ENCODE assay signal across 13 cellular contexts in the genomic region with DNA sequence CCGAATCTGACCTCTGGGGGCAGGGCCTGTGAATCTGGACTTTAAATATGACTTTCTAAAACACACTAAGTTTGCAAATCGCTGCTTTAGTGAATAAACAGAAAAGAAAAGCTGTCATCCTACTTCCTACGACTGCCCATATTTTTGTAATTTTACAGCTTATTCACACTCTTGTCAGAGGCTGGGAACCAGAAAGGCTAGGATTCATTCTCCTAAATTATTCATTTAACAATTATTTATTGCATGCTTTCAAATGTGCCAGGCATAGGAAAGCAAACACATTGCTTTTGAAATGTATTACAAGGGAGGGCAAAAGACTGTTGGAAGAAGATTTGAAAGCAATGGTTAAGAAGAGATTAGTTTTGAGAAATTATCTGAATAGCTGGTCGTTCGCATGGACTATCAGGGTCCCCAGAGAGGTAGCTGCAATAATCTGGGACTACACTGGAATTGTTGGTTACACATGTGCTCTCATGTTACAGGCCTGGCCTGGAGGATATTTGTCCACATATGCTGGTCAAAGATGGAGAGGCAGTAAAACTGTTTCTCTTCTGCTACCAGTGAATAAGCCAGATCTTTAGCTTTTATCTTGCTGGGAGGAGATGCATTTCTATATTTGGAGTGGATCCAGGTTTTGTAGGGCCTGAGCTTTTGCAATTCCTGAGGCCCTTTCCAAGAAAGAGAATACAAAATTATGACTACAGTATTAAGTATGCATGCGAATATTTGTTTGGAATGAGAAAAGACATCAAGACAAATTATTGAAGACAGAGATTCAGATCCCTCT. TPM values are rescaled to one million over a fixed set of nuclear protein-coding genes. Genes with fewer than 3 reads are reported as not detected.
DNase-seq lines count a peak whose midpoint lies in the region; ATAC-seq and TF ChIP-seq lines count a peak whose summit lies in the region.
"Had no signal": no experiment of that assay in that cellular context is flagged by ENCODE, and none has a peak within 500 bp of the region (broad histone marks: within the 10 kb centered on the region; RNA-seq: fewer than 3 reads in every experiment).

No MANE protein-coding gene starts in this region.

- H3F3A ChIP-seq in GM23338 (replicated peaks; ENCODE audit: low read depth): no peaks in the 10 kb centered on the region; the same call in 1 of the 2 replicates

- no peaks in the 10 kb centered on the region for H3K9me3 ChIP-seq in heart right ventricle

- no peak for DNase-seq in GM23338 (ENCODE audit: low spot score)
- DNase-seq in amniotic epithelial cell (ENCODE audit: low read depth): peak; percentile 97
- no peak for DNase-seq in heart right ventricle
- DNase-seq in skeletal muscle cell (ENCODE audit: low read depth): peak; percentile 77
- DNase-seq in NCI-H748 treated with DMSO at 0.1 percent for 48 hours (lab: John Stamatoyannopoulos, UW): no peak
- no peak for DNase-seq in mucosa of gallbladder (ENCODE audit: low spot score)
- DNase-seq: Calu3; effector memory CD8-positive, alpha-beta T cell; midbrain; NCI-H1105; NCI-H524 treated with DMSO at 0.1 percent for 48 hours had no signal

- ATAC-seq in GM23338 (no peak), heart right ventricle (peak in 5 of 8 donors; percentile 24 to 57 (median 47)), GM18520 (IDR thresholded peaks at IDR 0.05; ENCODE audit: unreplicated experiment) (no peak), GM21737 (IDR thresholded peaks at IDR 0.05; ENCODE audit: unreplicated experiment) (no peak)
- ATAC-seq: effector memory CD8-positive, alpha-beta T cell had no signal

- no peaks in the 10 kb centered on the region for H3K36me3 Mint-ChIP-seq in GM23338 (ENCODE audit: low read depth)

- no peak for TF ChIP-seq CTCF in GM23338 (conservative IDR thresholded peaks at IDR 0.05; ENCODE audit: low read depth in 2 of 2)
- TF ChIP-seq CTCF in heart right ventricle (IDR thresholded peaks at IDR 0.05): no peak

- H3K9me2 ChIP-seq in GM23338 (ENCODE audit: insufficient read depth): no peaks in the 10 kb centered on the region

- H3K4me3 Mint-ChIP-seq in GM23338: no peak overlapping the region
- H3K4me3 Mint-ChIP-seq: effector memory CD8-positive, alpha-beta T cell had no signal

- H3K9me3 Mint-ChIP-seq in GM23338: no peaks in the 10 kb centered on the region
- H3K9me3 Mint-ChIP-seq: effector memory CD8-positive, alpha-beta T cell had no signal

- H3K27me3 ChIP-seq in GM23338 (ENCODE audit: insufficient read depth) (no peaks in the 10 kb centered on the region), heart right ventricle (no peaks in the 10 kb centered on the region)

- H3K27me3 Mint-ChIP-seq in GM23338 (ENCODE audit: insufficient read depth, low read depth, poor library complexity): peaks cover 7% of the 10 kb centered on the region

- H3K36me3 ChIP-seq in GM23338 (ENCODE audit: insufficient read depth) (no peaks in the 10 kb centered on the region), heart right ventricle (no peaks in the 10 kb centered on the region)

- intact Hi-C loops in heart right ventricle (cut with DNase I): no loop called here

- 56 to 58% methylated on average over 6 of the region's 6 CpGs for WGBS in heart right ventricle, 2 donors

- no peaks in the 10 kb centered on the region for H4K20me1 ChIP-seq in GM23338 (replicated peaks; ENCODE audit: insufficient read depth)

- H3K79me2 ChIP-seq in GM23338 (replicated peaks; ENCODE audit: insufficient read depth): no peaks in the 10 kb centered on the region

- H3K27ac Mint-ChIP-seq in GM23338: peak overlapping the region; percentile 5; the same call in 1 of the 2 replicates

- H3K4me1 Mint-ChIP-seq in GM23338: peaks cover 28% of the 10 kb centered on the region

- H3K4me1 ChIP-seq in GM23338 (ENCODE audit: insufficient read depth) (peaks cover 25% of the 10 kb centered on the region), heart right ventricle (peaks cover 0 to 15% (median 0%) of the 10 kb centered on the region in 9 donors)

- H3K4me2 ChIP-seq in GM23338: peak overlapping the region; percentile 45

- H3K4me3 ChIP-seq in GM23338: no peak overlapping the region
- H3K4me3 ChIP-seq in heart right ventricle: no peak overlapping the region
- H3K4me3 ChIP-seq in skeletal muscle cell (ENCODE audit: low read depth, low read length): no peak overlapping the region

- H2AFZ ChIP-seq in GM23338: peak overlapping the region; percentile 78

- H3K27ac ChIP-seq in GM23338 (ENCODE audit: low read depth) (peak overlapping the region; percentile 50), heart right ventricle (peak overlapping the region in 3 of 10 donors; percentile 7 to 22 (median 21))

TF ChIP-seq in GM23338, 12 proteins besides CTCF, POLR2A, EP300 and RAD21:
- no peak for TF ChIP-seq POLR2AphosphoS5 (IDR thresholded peaks at IDR 0.05; ENCODE audit: low read depth)

RNA-seq across cellular contexts. Expression of gene SFPQ, which starts 29.6 kb away (rescaled TPM):
- total RNA-seq in GM23338 (2014; rRNA removed; shearing (Covaris generic)): 346 and 352 TPM in 2 replicates
- polyA plus RNA-seq in GM23338 (2016; fragmentation: Nextera tagmentation; extraction: Ambion mirVana) (251 and 258 TPM in 2 replicates), heart right ventricle (100 to 1,000 TPM in 1 of 2 donors, 10 to 100 TPM in 1; 82.2 to 224 TPM)
- total RNA-seq in heart right ventricle (100 to 1,000 TPM in 3 of 10 donors, 10 to 100 TPM in 7; 80.0 to 112 (median 95.2) TPM), mucosa of gallbladder (164 TPM)

RNA-seq across cellular contexts. Expression of gene ZMYM4, which starts 46.0 kb away (rescaled TPM):
- 44.9 and 65.4 TPM in 2 replicates for total RNA-seq in GM23338 (2014; rRNA removed; shearing (Covaris generic))
- polyA plus RNA-seq in GM23338 (2016; fragmentation: Nextera tagmentation; extraction: Ambion mirVana) (62.1 and 68.5 TPM in 2 replicates), heart right ventricle (10 to 100 TPM in 1 of 2 donors, 1 to 10 TPM in 1; 6.7 to 12.4 TPM)
- total RNA-seq in heart right ventricle (10 to 100 TPM; 26.1 to 37.7 (median 35.0) TPM), mucosa of gallbladder (55.5 TPM)

Comparison
In these comparisons a context has a peak if more than half of its experiments do, and no peak if none do; other contexts are left out.
1. ATAC-seq: peak in heart right ventricle (5 of 8); none in GM23338 (single experiment), GM18520 (single experiment) and GM21737 (single experiment).
2. DNase-seq: peak in amniotic epithelial cell (single experiment) and skeletal muscle cell (single experiment); none in GM23338 (single experiment), heart right ventricle (0 of 2), NCI-H748 treated with DMSO at 0.1 percent for 48 hours (single experiment) and mucosa of gallbladder (single experiment).